In the genomic region with DNA sequence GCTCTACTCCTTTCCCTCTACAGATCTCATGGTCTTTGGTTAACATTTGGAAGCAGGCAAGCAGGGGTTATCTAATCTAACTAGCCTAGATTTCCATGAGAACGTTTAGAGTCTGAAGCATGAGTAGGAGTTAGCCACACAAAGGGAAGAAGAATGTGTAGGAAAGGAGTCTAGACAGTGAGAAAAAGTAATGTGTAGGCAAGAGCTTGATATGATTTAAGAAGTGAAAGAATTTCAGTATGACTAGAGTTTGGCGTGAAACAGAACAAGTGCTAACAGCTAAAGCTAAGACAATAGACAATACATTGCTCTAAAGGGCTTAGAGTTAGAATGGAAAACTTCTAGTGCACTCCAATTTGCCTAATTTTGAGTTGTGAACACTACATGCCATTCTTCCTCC, we compare ENCODE assay signal across 1 cellular context.
TF ChIP-seq lines count a peak whose summit lies in the region.

No MANE protein-coding gene starts in this region.

TF ChIP-seq in GM23338, 12 proteins besides CTCF, POLR2A, EP300 and RAD21 (continued from another document):
- TF ChIP-seq ZNF462 (CRISPR knock-in tag; IDR thresholded peaks at IDR 0.05) (no peak), EZH2 (IDR thresholded peaks at IDR 0.05; ENCODE audit: low read depth, unreplicated experiment) (no peak)
- TF ChIP-seq, protein P1, sequence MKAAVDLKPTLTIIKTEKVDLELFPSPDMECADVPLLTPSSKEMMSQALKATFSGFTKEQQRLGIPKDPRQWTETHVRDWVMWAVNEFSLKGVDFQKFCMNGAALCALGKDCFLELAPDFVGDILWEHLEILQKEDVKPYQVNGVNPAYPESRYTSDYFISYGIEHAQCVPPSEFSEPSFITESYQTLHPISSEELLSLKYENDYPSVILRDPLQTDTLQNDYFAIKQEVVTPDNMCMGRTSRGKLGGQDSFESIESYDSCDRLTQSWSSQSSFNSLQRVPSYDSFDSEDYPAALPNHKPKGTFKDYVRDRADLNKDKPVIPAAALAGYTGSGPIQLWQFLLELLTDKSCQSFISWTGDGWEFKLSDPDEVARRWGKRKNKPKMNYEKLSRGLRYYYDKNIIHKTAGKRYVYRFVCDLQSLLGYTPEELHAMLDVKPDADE (IDR thresholded peaks at IDR 0.05) = no peak
